8 cellular contexts compared by ENCODE assay signal in genomic region chr12:116818341-116818856, GRCh38.
DNase-seq lines count a peak whose midpoint lies in the region; ATAC-seq and TF ChIP-seq lines count a peak whose summit lies in the region.

No MANE protein-coding gene starts in this region.

- intact Hi-C loops in activated naive CD4-positive, alpha-beta T cell treated with anti-CD3 and anti-CD28 coated beads for 36 hours (cut with micrococcal nuclease) = loop anchor here (2.0 kb wide), 3 partner anchors 104 to 372 kb away; partner anchors contain the start of gene FBXO21
- intact Hi-C loops in activated T-helper 2 cell treated with anti-CD3 and anti-CD28 coated beads, Interferon-gamma antibody, Interleukin-2, Interleukin-4, amounts not matched to agents 10 μg/mL and 5 μg/mL and 100 μg/mL, durations not matched to agents 14 hours and 24 hours and 36 hours (cut with micrococcal nuclease) = loop anchor here (5.0 kb wide), 1 partner anchor 104 kb away; no protein-coding TSS in a partner anchor
- intact Hi-C loops in Right ventricle myocardium superior (cut with DNase I) = loop anchor here (5.0 kb wide), 1 partner anchor 81 kb away; the partner anchor contains the start of genes RNFT2 and SPRING1

- CTCF ChIA-PET in activated naive CD4-positive, alpha-beta T cell treated with anti-CD3 and anti-CD28 coated beads for 36 hours (lab: Charles Lee) = no interaction called here

- TF ChIP-seq CTCF in LNCaP clone FGC (IDR thresholded peaks at IDR 0.05; ENCODE audit: control insufficient read depth, extremely low read depth, insufficient read depth) (no peak), progenitor cell of endocrine pancreas (IDR thresholded peaks at IDR 0.05; ENCODE audit: unreplicated experiment) (no peak)

- peak overlapping the region; percentile 85 for H3K4me3 ChIP-seq in LNCaP clone FGC (ENCODE audit: low read depth, low read length)

- peak; percentile 25 for ATAC-seq in Right ventricle myocardium superior (ENCODE audit: poor library complexity)
- ATAC-seq in GM21737 (IDR thresholded peaks at IDR 0.05; ENCODE audit: unreplicated experiment) = no peak

- H3K4me3 Mint-ChIP-seq in activated naive CD4-positive, alpha-beta T cell treated with anti-CD3 and anti-CD28 coated beads for 36 hours = peak overlapping the region; percentile 95
- H3K4me3 Mint-ChIP-seq in activated T-helper 2 cell treated with anti-CD3 and anti-CD28 coated beads, Interferon-gamma antibody, Interleukin-2, Interleukin-4, amounts not matched to agents 10 μg/mL and 5 μg/mL and 100 μg/mL, durations not matched to agents 14 hours and 24 hours and 36 hours (ENCODE audit: low read depth) = peak overlapping the region; percentile 95
- H3K4me3 Mint-ChIP-seq in progenitor cell of endocrine pancreas (ENCODE audit: low read depth) = peak overlapping the region; percentile 92

- H3K36me3 Mint-ChIP-seq in activated naive CD4-positive, alpha-beta T cell treated with anti-CD3 and anti-CD28 coated beads for 36 hours (ENCODE audit: low read depth) = peaks cover 2% of the 10 kb centered on the region
- H3K36me3 Mint-ChIP-seq in activated T-helper 2 cell treated with anti-CD3 and anti-CD28 coated beads, Interferon-gamma antibody, Interleukin-2, Interleukin-4, amounts not matched to agents 10 μg/mL and 5 μg/mL and 100 μg/mL, durations not matched to agents 14 hours and 24 hours and 36 hours (ENCODE audit: low read depth) = no peaks in the 10 kb centered on the region
- no peaks in the 10 kb centered on the region for H3K36me3 Mint-ChIP-seq in progenitor cell of endocrine pancreas (ENCODE audit: insufficient read depth)

- H3K27me3 Mint-ChIP-seq in activated naive CD4-positive, alpha-beta T cell treated with anti-CD3 and anti-CD28 coated beads for 36 hours (ENCODE audit: low read depth) = no peaks in the 10 kb centered on the region
- H3K27me3 Mint-ChIP-seq in activated T-helper 2 cell treated with anti-CD3 and anti-CD28 coated beads, Interferon-gamma antibody, Interleukin-2, Interleukin-4, amounts not matched to agents 10 μg/mL and 5 μg/mL and 100 μg/mL, durations not matched to agents 14 hours and 24 hours and 36 hours (ENCODE audit: low read depth) = peaks cover 5% of the 10 kb centered on the region
- H3K27me3 Mint-ChIP-seq in progenitor cell of endocrine pancreas = no peaks in the 10 kb centered on the region

- DNase-seq in activated naive CD4-positive, alpha-beta T cell treated with anti-CD3 and anti-CD28 coated beads for 36 hours = peak; percentile 56
- DNase-seq in activated naive CD4-positive, alpha-beta T cell treated with anti-CD3 and anti-CD28 coated beads, Interleukin-2, amount 50 U/mL, for 16 hours = no peak
- DNase-seq in LNCaP clone FGC (ENCODE audit: low read depth) (no peak), Right ventricle myocardium superior (peak; percentile 58), progenitor cell of endocrine pancreas (ENCODE audit: low spot score, unreplicated experiment) (no peak), NCI-H510A treated with DMSO at 0.1 percent for 48 hours (lab: John Stamatoyannopoulos, UW) (no peak)
- DNase-seq in activated T-helper 2 cell treated with anti-CD3 and anti-CD28 coated beads, Interferon-gamma antibody, Interleukin-2, Interleukin-4, amounts not matched to agents 10 μg/mL and 5 μg/mL and 100 μg/mL, durations not matched to agents 14 hours and 24 hours and 36 hours (ENCODE audit: low spot score) = no peak

- H3K9me3 Mint-ChIP-seq in activated naive CD4-positive, alpha-beta T cell treated with anti-CD3 and anti-CD28 coated beads for 36 hours = no peaks in the 10 kb centered on the region
- no peaks in the 10 kb centered on the region for H3K9me3 Mint-ChIP-seq in activated T-helper 2 cell treated with anti-CD3 and anti-CD28 coated beads, Interferon-gamma antibody, Interleukin-2, Interleukin-4, amounts not matched to agents 10 μg/mL and 5 μg/mL and 100 μg/mL, durations not matched to agents 14 hours and 24 hours and 36 hours
- no peaks in the 10 kb centered on the region for H3K9me3 Mint-ChIP-seq in progenitor cell of endocrine pancreas (ENCODE audit: low read depth)

- peaks cover 11% of the 10 kb centered on the region for H3K4me1 Mint-ChIP-seq in activated naive CD4-positive, alpha-beta T cell treated with anti-CD3 and anti-CD28 coated beads for 36 hours (ENCODE audit: low read depth)
- H3K4me1 Mint-ChIP-seq in activated T-helper 2 cell treated with anti-CD3 and anti-CD28 coated beads, Interferon-gamma antibody, Interleukin-2, Interleukin-4, amounts not matched to agents 10 μg/mL and 5 μg/mL and 100 μg/mL, durations not matched to agents 14 hours and 24 hours and 36 hours (ENCODE audit: low read depth) = peaks cover 13% of the 10 kb centered on the region
- H3K4me1 Mint-ChIP-seq in progenitor cell of endocrine pancreas (ENCODE audit: low read depth) = peaks cover 6% of the 10 kb centered on the region

- peak overlapping the region; percentile 91 for H3K27ac Mint-ChIP-seq in activated naive CD4-positive, alpha-beta T cell treated with anti-CD3 and anti-CD28 coated beads for 36 hours
- H3K27ac Mint-ChIP-seq in activated T-helper 2 cell treated with anti-CD3 and anti-CD28 coated beads, Interferon-gamma antibody, Interleukin-2, Interleukin-4, amounts not matched to agents 10 μg/mL and 5 μg/mL and 100 μg/mL, durations not matched to agents 14 hours and 24 hours and 36 hours = peak overlapping the region; percentile 95
- H3K27ac Mint-ChIP-seq in progenitor cell of endocrine pancreas = peak overlapping the region; percentile 100

Comparison
In these comparisons a context has a peak if more than half of its experiments do, and no peak if none do; other contexts are left out.
1. DNase-seq: peak in activated naive CD4-positive, alpha-beta T cell treated with anti-CD3 and anti-CD28 coated beads for 36 hours (single experiment) and Right ventricle myocardium superior (single experiment); none in activated naive CD4-positive, alpha-beta T cell treated with anti-CD3 and anti-CD28 coated beads, Interleukin-2, amount 50 U/mL, for 16 hours (single experiment), LNCaP clone FGC (single experiment), activated T-helper 2 cell treated with anti-CD3 and anti-CD28 coated beads, Interferon-gamma antibody, Interleukin-2, Interleukin-4, amounts not matched to agents 10 μg/mL and 5 μg/mL and 100 μg/mL, durations not matched to agents 14 hours and 24 hours and 36 hours (single experiment), progenitor cell of endocrine pancreas (single experiment) and NCI-H510A treated with DMSO at 0.1 percent for 48 hours (single experiment).
2. Peak in every context shown above with its lines, with median percentiles within 50 percentile points of each other: H3K27ac Mint-ChIP-seq and H3K4me3 Mint-ChIP-seq.